Comparison of ENCODE assay signal across 20 cellular contexts in genomic region chr7:66751945-66752344, GRCh38. TPM values are rescaled to one million over a fixed set of nuclear protein-coding genes. Genes with fewer than 3 reads are reported as not detected.
DNase-seq lines count a peak whose midpoint lies in the region; ATAC-seq and TF ChIP-seq lines count a peak whose summit lies in the region.
"Had no signal": no experiment of that assay in that cellular context is flagged by ENCODE, and none has a peak within 500 bp of the region (broad histone marks: within the 10 kb centered on the region; RNA-seq: fewer than 3 reads in every experiment).

No MANE protein-coding gene starts in this region.

- CTCF ChIA-PET in RWPE1 (lab: Yijun Ruan, JAX), result interaction anchor here (0.7 kb wide), 1 partner anchor 100 kb away, joined by 4 read pairs; no protein-coding TSS in a partner anchor

- peaks cover 4% of the 10 kb centered on the region for H3K4me1 ChIP-seq in endodermal cell (ENCODE audit: control insufficient read depth, insufficient read depth, low read length)
- H3K4me1 ChIP-seq in sigmoid colon, result peaks cover 0 to 53% (median 34%) of the 10 kb centered on the region in 4 donors
- H3K4me1 ChIP-seq in lower lobe of right lung, result peaks cover 9% of the 10 kb centered on the region

- ATAC-seq in lower lobe of right lung (no peak), HG02970 (IDR thresholded peaks at IDR 0.05; ENCODE audit: low FRiP score, unreplicated experiment) (no peak), HG03442 (IDR thresholded peaks at IDR 0.05; ENCODE audit: unreplicated experiment) (no peak)
- ATAC-seq: HepG2 had no signal

- no peak for TF ChIP-seq EP300 in sigmoid colon (IDR thresholded peaks at IDR 0.05)

- H3K27ac Mint-ChIP-seq in endodermal cell (peak overlapping the region; percentile 48), neural crest cell (ENCODE audit: unreplicated experiment) (peak overlapping the region; percentile 27), type B pancreatic cell (peak overlapping the region; percentile 88)

- TF ChIP-seq CTCF in RWPE1 (conservative IDR thresholded peaks at IDR 0.05; ENCODE audit: low read depth) (no peak), endodermal cell (conservative IDR thresholded peaks at IDR 0.05) (no peak), neural crest cell (conservative IDR thresholded peaks at IDR 0.05) (no peak), type B pancreatic cell (conservative IDR thresholded peaks at IDR 0.05) (no peak), sigmoid colon (IDR thresholded peaks at IDR 0.05) (no peak), lower lobe of right lung (IDR thresholded peaks at IDR 0.05) (no peak)

- no peak for TF ChIP-seq POLR2A in sigmoid colon (IDR thresholded peaks at IDR 0.05)

- H3K27ac ChIP-seq in RWPE1, result peak overlapping the region; percentile 9; the same call in 1 of the 2 replicates
- no peak overlapping the region for H3K27ac ChIP-seq in endodermal cell (ENCODE audit: low read depth, low read length)
- H3K27ac ChIP-seq in sigmoid colon, result no peak overlapping the region
- H3K27ac ChIP-seq in lower lobe of right lung, result no peak overlapping the region
- H3K27ac ChIP-seq: BLaER1, GM23248 had no signal

- no peaks in the 10 kb centered on the region for H3K27me3 Mint-ChIP-seq in endodermal cell (ENCODE audit: insufficient read depth)
- H3K27me3 Mint-ChIP-seq in neural crest cell (ENCODE audit: low read depth), result no peaks in the 10 kb centered on the region
- H3K27me3 Mint-ChIP-seq in type B pancreatic cell, result no peaks in the 10 kb centered on the region
- H3K27me3 Mint-ChIP-seq: CD4-positive, alpha-beta memory T cell; IgD-negative memory B cell had no signal

- H3K4me3 Mint-ChIP-seq in endodermal cell (no peak overlapping the region), neural crest cell (no peak overlapping the region), type B pancreatic cell (no peak overlapping the region)
- H3K4me3 Mint-ChIP-seq: CD14-positive monocyte; CD4-positive, alpha-beta memory T cell had no signal

- DNase-seq in RWPE1 (ENCODE audit: low spot score), result no peak
- DNase-seq in endodermal cell, result no peak
- no peak for DNase-seq in neural crest cell (ENCODE audit: low read depth, low spot score)
- DNase-seq in type B pancreatic cell (ENCODE audit: extremely low spot score, unreplicated experiment), result no peak
- DNase-seq in sigmoid colon, result no peak
- no peak for DNase-seq in lower lobe of right lung
- DNase-seq: ACHN; CD4-positive, alpha-beta memory T cell; DMS153; DMS79; GF-D8; GM23248; HCEC 1CT; KBM-7 had no signal

- H3K27me3 ChIP-seq in endodermal cell (ENCODE audit: control insufficient read depth, insufficient read depth, low read length, poor library complexity, severe bottlenecking) (no peaks in the 10 kb centered on the region), sigmoid colon (no peaks in the 10 kb centered on the region), lower lobe of right lung (ENCODE audit: low read depth) (no peaks in the 10 kb centered on the region)
- H3K27me3 ChIP-seq: BLaER1 had no signal

- H3K36me3 ChIP-seq in endodermal cell (ENCODE audit: control insufficient read depth, insufficient read depth, low read length) (peaks cover 18% of the 10 kb centered on the region), sigmoid colon (no peaks in the 10 kb centered on the region), lower lobe of right lung (no peaks in the 10 kb centered on the region)

- POLR2A ChIA-PET in RWPE1 (lab: Yijun Ruan, JAX; ENCODE audit: low non-redundant PET), result no interaction called here

- no peak overlapping the region for H3K9ac ChIP-seq in endodermal cell (ENCODE audit: extremely low read depth, low read length, poor library complexity, severe bottlenecking)
- H3K9ac ChIP-seq: BLaER1, GM23248 had no signal

- H3K9me3 ChIP-seq in endodermal cell (ENCODE audit: control insufficient read depth, low read length) (peaks cover 7% of the 10 kb centered on the region), sigmoid colon (no peaks in the 10 kb centered on the region), lower lobe of right lung (no peaks in the 10 kb centered on the region)
- H3K9me3 ChIP-seq: BLaER1 had no signal

- whole genome bisulfite sequencing in endodermal cell (ENCODE audit: insufficient coverage in 1 of 2, insufficient read length in 1 of 2), 2 experiments, result 92 to 99% methylated on average over 7 to 8 of the region's 8 CpGs
- 88 to 96% methylated on average over 8 of the region's 8 CpGs for WGBS in sigmoid colon, 2 donors

- H3K4me1 Mint-ChIP-seq in endodermal cell (peaks cover 11% of the 10 kb centered on the region), neural crest cell (peaks cover 23% of the 10 kb centered on the region), type B pancreatic cell (ENCODE audit: unreplicated experiment) (peaks cover 45% of the 10 kb centered on the region)

- H3K9me3 Mint-ChIP-seq in endodermal cell (no peaks in the 10 kb centered on the region), neural crest cell (no peaks in the 10 kb centered on the region), type B pancreatic cell (no peaks in the 10 kb centered on the region)
- H3K9me3 Mint-ChIP-seq: CD4-positive, alpha-beta memory T cell had no signal

- no peak overlapping the region for H3K4me3 ChIP-seq in endodermal cell (ENCODE audit: low read length)
- no peak overlapping the region for H3K4me3 ChIP-seq in sigmoid colon
- no peak overlapping the region for H3K4me3 ChIP-seq in lower lobe of right lung
- H3K4me3 ChIP-seq: BLaER1, GM23248 had no signal

- intact Hi-C loops in sigmoid colon (cut with DNase I), result no loop called here
- intact Hi-C loops in lower lobe of right lung (cut with DNase I), result no loop called here

- H3K36me3 Mint-ChIP-seq in endodermal cell (ENCODE audit: low read depth) (peaks cover 18% of the 10 kb centered on the region), neural crest cell (ENCODE audit: low read depth) (no peaks in the 10 kb centered on the region), type B pancreatic cell (peaks cover 4% of the 10 kb centered on the region)

RNA-seq across cellular contexts. Expression of gene RABGEF1, which starts 11.4 kb away (rescaled TPM):
- total RNA-seq in endodermal cell (10 to 100 TPM; 22.7 to 26.7 TPM), neural crest cell (17.0 and 17.7 TPM in 2 replicates), type B pancreatic cell (ENCODE audit: low replicate concordance) (19.6 and 24.1 TPM in 2 replicates), sigmoid colon (10 to 100 TPM; 36.4 to 47.2 (median 41.3) TPM), lower lobe of right lung (24.1 TPM)
- polyA plus RNA-seq in endodermal cell (2013, experiment 1 of 2), result 18.2 TPM
- 18.5 TPM for polyA plus RNA-seq in endodermal cell (2013, experiment 2 of 2)
- 10 to 100 TPM; 10.2 to 15.7 (median 13.2) TPM for polyA plus RNA-seq in sigmoid colon

Comparison
In these comparisons a context has a peak if more than half of its experiments do, and no peak if none do; other contexts are left out.
1. H3K27ac Mint-ChIP-seq: peak in every context shown above with its lines; median percentile 88 in type B pancreatic cell; 48 in endodermal cell; 27 in neural crest cell.